Comparison of ENCODE assay signal across 8 cellular contexts in genomic region chr1:210373878-210374599, GRCh38. TPM values are rescaled to one million over a fixed set of nuclear protein-coding genes. Genes with fewer than 3 reads are reported as not detected.
A peak's percentile ranks its signal among the peaks of the same experiment; 100 is the strongest.
DNase-seq lines count a peak whose midpoint lies in the region; ATAC-seq and TF ChIP-seq lines count a peak whose summit lies in the region.

No MANE protein-coding gene starts in this region.

- peak overlapping the region; percentile 94 for H3K27ac Mint-ChIP-seq in T-helper 17 cell

- intact Hi-C loops in body of pancreas (cut with DNase I), result no loop called here

- 31 to 35% methylated on average over 9 of the region's 9 CpGs for WGBS in body of pancreas, 2 donors

- no peak overlapping the region for H3K4me3 ChIP-seq in H7 (ENCODE audit: insufficient read depth, low read depth, low read length)
- no peak overlapping the region for H3K4me3 ChIP-seq in body of pancreas

- peak overlapping the region in 3 of 4 donors; percentile 7 to 78 (median 38) for H3K27ac ChIP-seq in body of pancreas

- peaks cover 6% of the 10 kb centered on the region for H3K36me3 Mint-ChIP-seq in T-helper 17 cell (ENCODE audit: low read depth)

- H3K36me3 ChIP-seq in H7 (replicated peaks; ENCODE audit: control insufficient read depth, insufficient read depth, low read length), result no peaks in the 10 kb centered on the region
- H3K36me3 ChIP-seq in body of pancreas (replicated peaks in 1 of 2; ENCODE audit: insufficient read depth in 1 of 2, low read depth in 2 of 2), result no peaks in the 10 kb centered on the region

- TF ChIP-seq POLR2A in body of pancreas (IDR thresholded peaks at IDR 0.05), result peak in 2 of 3 donors; percentile 60 to 73

- no peaks in the 10 kb centered on the region for H3K27me3 Mint-ChIP-seq in T-helper 17 cell

- DNase-seq in NCI-H2107 treated with DMSO at 0.1 percent for 48 hours (lab: John Stamatoyannopoulos, UW; ENCODE audit: unreplicated experiment), result peak; percentile 47
- no peak for DNase-seq in NCI-H2107 (lab: John Stamatoyannopoulos, UW)
- DNase-seq in H7, result peak; percentile 79
- DNase-seq in T-helper 17 cell, result peak; percentile 43 to 59 (median 53)
- peak; percentile 53 to 59 (median 58) for DNase-seq in body of pancreas
- DNase-seq in kidney glomerular epithelial cell (lab: John Stamatoyannopoulos, UW), result peak; percentile 98
- DNase-seq in stimulated activated CD8-positive, alpha-beta memory T cell treated with anti-CD3 and anti-CD28 coated beads, Interleukin-12 subunit alpha, Interleukin-12 subunit beta, amount 100 ng/mL, for 24 hours (ENCODE audit: extremely low read depth), result peak; percentile 37

- H3K4me1 ChIP-seq in body of pancreas, result peaks cover 5% of the 10 kb centered on the region

- H3K9me3 ChIP-seq in T-helper 17 cell (ENCODE audit: control insufficient read depth, low read length, poor library complexity, severe bottlenecking) (no peaks in the 10 kb centered on the region), body of pancreas (no peaks in the 10 kb centered on the region)

- TF ChIP-seq CTCF in LNCAP (IDR thresholded peaks at IDR 0.05), result peak; percentile 99
- peak in 6 of 7 experiments; percentile 33 to 61 (median 56) for TF ChIP-seq CTCF in body of pancreas (IDR thresholded peaks at IDR 0.05)

- H3K4me1 Mint-ChIP-seq in T-helper 17 cell, result peaks cover 21% of the 10 kb centered on the region

- no peaks in the 10 kb centered on the region; the same call in 1 of the 2 replicates for H3K27me3 ChIP-seq in H7 (ENCODE audit: control insufficient read depth, insufficient read depth, low read length)
- no peaks in the 10 kb centered on the region for H3K27me3 ChIP-seq in body of pancreas

- ATAC-seq in T-helper 17 cell (peak; percentile 91), body of pancreas (peak; percentile 82)

- H3K4me3 Mint-ChIP-seq in T-helper 17 cell, result peak overlapping the region; percentile 67

RNA-seq across cellular contexts. Expression of gene HHAT, which starts 45.3 kb away (rescaled TPM):
- 1.0 and 1.4 TPM in 2 replicates for total RNA-seq in H7 (2014; rRNA removed; shearing (Covaris generic))
- total RNA-seq in T-helper 17 cell (1 to 10 TPM; 7.5 to 9.2 TPM), body of pancreas (10 to 100 TPM in 1 of 2 donors, 1 to 10 TPM in 1; 4.4 to 19.4 TPM)
